ENCODE assay signal across 23 cellular contexts in genomic region chr4:158147151-158147550, GRCh38.
"Had no signal": no experiment of that assay in that cellular context is flagged by ENCODE, and none has a peak within 500 bp of the region (broad histone marks: within the 10 kb centered on the region; RNA-seq: fewer than 3 reads in every experiment).

No MANE protein-coding gene starts in this region.

- H3K27ac ChIP-seq: colonic mucosa, esophagus muscularis mucosa, foreskin keratinocyte, gastroesophageal sphincter, ovary, psoas muscle, sigmoid colon, vagina had no signal

- H3K36me3 ChIP-seq: colonic mucosa, ovary had no signal

- H3K4me3 ChIP-seq: colonic mucosa, esophagus muscularis mucosa, gastroesophageal sphincter, ovary, psoas muscle, sigmoid colon, vagina had no signal

- DNase-seq: colonic mucosa; effector memory CD4-positive, alpha-beta T cell; foreskin keratinocyte; immature natural killer cell; islet precursor cell; kidney glomerular epithelial cell; mesendoderm; naive thymus-derived CD8-positive, alpha-beta T cell; nephron progenitor cell; occipital lobe; ovary; psoas muscle; right cardiac atrium; sigmoid colon; stimulated activated CD4-positive, alpha-beta T cell treated with anti-CD3 and anti-CD28 coated beads, Interleukin-2, amount 100 ng/mL, for 24 hours; stimulated activated CD4-positive, alpha-beta T cell treated with anti-CD3 and anti-CD28 coated beads, Interleukin-4, amount 100 ng/mL, for 24 hours; stimulated activated naive CD8-positive, alpha-beta T cell treated with anti-CD3 and anti-CD28 coated beads, Interleukin-15, Interleukin-2, amounts not matched to agents 100 U/mL and 50 U/mL, for 24 hours; trophoblast cell had no signal

- H3K9me3 ChIP-seq: colonic mucosa, esophagus muscularis mucosa, gastroesophageal sphincter, ovary, psoas muscle, sigmoid colon, vagina had no signal

- H3K4me1 ChIP-seq: colonic mucosa, foreskin keratinocyte, gastroesophageal sphincter, psoas muscle, vagina had no signal

- H3K27me3 ChIP-seq: colonic mucosa, esophagus muscularis mucosa, foreskin keratinocyte, gastroesophageal sphincter, ovary, sigmoid colon, vagina had no signal

- ATAC-seq: foreskin keratinocyte; gastroesophageal sphincter; left lobe of liver; naive thymus-derived CD8-positive, alpha-beta T cell; psoas muscle; right cardiac atrium; stimulated activated effector memory CD8-positive, alpha-beta T cell treated with anti-CD3 and anti-CD28 coated beads, Interleukin-12 subunit alpha, Interleukin-12 subunit beta, amount 100 ng/mL, for 72 hours; stimulated activated naive CD8-positive, alpha-beta T cell treated with anti-CD3 and anti-CD28 coated beads, Interleukin-15, Interleukin-2, amounts not matched to agents 100 U/mL and 50 U/mL, for 24 hours had no signal
